In the genomic region with DNA sequence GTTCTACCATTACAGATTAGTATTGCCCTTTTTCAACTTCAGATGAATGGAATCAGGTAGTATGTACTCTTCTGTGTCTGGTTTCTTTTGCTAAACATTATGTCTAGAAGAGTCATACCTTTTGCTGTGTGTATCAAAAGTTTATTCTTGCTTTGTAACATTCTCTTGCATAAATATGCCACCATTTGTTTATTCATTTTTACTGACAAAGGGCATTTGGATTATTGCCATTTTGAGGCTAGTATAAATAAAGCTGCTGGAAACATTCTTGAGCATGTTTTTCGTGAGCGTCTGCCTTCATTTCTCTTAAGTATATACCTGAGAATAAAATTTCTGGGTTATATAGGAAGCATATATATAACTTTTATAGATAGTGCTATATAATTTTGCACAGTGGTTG, we compare ENCODE assay signal across 1 cellular context.
TF ChIP-seq lines count a peak whose summit lies in the region.

No MANE protein-coding gene starts in this region.

TF ChIP-seq in HepG2, 621 proteins besides CTCF, POLR2A, EP300 and RAD21:
- TF ChIP-seq CSRNP1 (CRISPR knock-in tag; IDR thresholded peaks at IDR 0.05) (no peak), ZNF12 (CRISPR knock-in tag; IDR thresholded peaks at IDR 0.05) (no peak), HDAC2 (CRISPR knock-in tag; IDR thresholded peaks at IDR 0.05) (no peak), ZNF891 (CRISPR knock-in tag; IDR thresholded peaks at IDR 0.05) (no peak), ETV6 (CRISPR knock-in tag; conservative IDR thresholded peaks at IDR 0.05) (no peak), RCOR2 (CRISPR knock-in tag; IDR thresholded peaks at IDR 0.05) (no peak)
TF ChIP-seq in HepG2: peak in this region for 0.
